ENCODE assay signal across 8 cellular contexts in genomic region chr12:120200364-120200817, GRCh38. TPM values are rescaled to one million over a fixed set of nuclear protein-coding genes. Genes with fewer than 3 reads are reported as not detected.
DNase-seq lines count a peak whose midpoint lies in the region; ATAC-seq, FAIRE-seq and TF ChIP-seq lines count a peak whose summit lies in the region.
"Not testable (repeated sequence)": the region's sequence is repeated elsewhere in the genome, so short reads cannot be mapped to it uniquely, and the experiment has no call there.

No MANE protein-coding gene starts in this region.

- peaks cover 18 to 42% (median 21%) of the 10 kb centered on the region in 3 donors for H3K4me1 Mint-ChIP-seq in naive B cell

- not testable (repeated sequence) for TF ChIP-seq POLR2A in HCT116 (IDR thresholded peaks at IDR 0.05; ENCODE audit: borderline replicate concordance, extremely low read depth, insufficient read depth, insufficient read length)

- H3K4me1 ChIP-seq in ACC112 (ENCODE audit: control insufficient read depth, insufficient read depth, low read length, unreplicated experiment) (peaks cover 37% of the 10 kb centered on the region), HCT116 (ENCODE audit: control insufficient read depth in 1 of 2, insufficient read depth in 2 of 2, low read length in 2 of 2) (peaks cover 21 to 53% of the 10 kb centered on the region in 2 experiments; a peak in 3 of 4 replicates), ectodermal cell (ENCODE audit: control insufficient read depth, insufficient read depth, low read length) (peaks cover 16% of the 10 kb centered on the region)
- not testable (repeated sequence) for H3K4me1 ChIP-seq in SJCRH30; iPS DF 6.9 (ENCODE audit: control insufficient read depth, insufficient read depth, low read length); small intestine (ENCODE audit: control insufficient read depth in 2 of 2, insufficient read depth in 1 of 2, low read depth in 1 of 2, low read length in 1 of 2)

- CTCF ChIA-PET in HCT116 (lab: Charles Lee), result interaction anchor here (1.3 to 3.2 kb wide), 7 partner anchors 20 to 113 kb away, joined by 4 to 31 read pairs (median 9); partner anchors contain the start of genes PXN, RNU4-2 and SIRT4

- H3K79me2 ChIP-seq in ACC112 (ENCODE audit: control insufficient read depth, insufficient read depth, low read length, unreplicated experiment), result peaks cover 46% of the 10 kb centered on the region
- peaks cover 49% of the 10 kb centered on the region for H3K79me2 ChIP-seq in HCT116 (ENCODE audit: insufficient read depth, low read length)

- H3K4me3 ChIP-seq in ACC112 (ENCODE audit: low read depth, low read length), result peak overlapping the region; percentile 94
- peak overlapping the region; percentile 59 to 99 for H3K4me3 ChIP-seq in HCT116 (replicated peaks in 1 of 2; ENCODE audit: low read depth in 1 of 2, low read length in 2 of 2)
- peak overlapping the region; percentile 94 for H3K4me3 ChIP-seq in SJCRH30
- H3K4me3 ChIP-seq in ectodermal cell (ENCODE audit: insufficient read depth, low read depth, low read length), result peak overlapping the region; percentile 65
- peak overlapping the region; percentile 77 for H3K4me3 ChIP-seq in iPS DF 6.9 (ENCODE audit: low read length)
- H3K4me3 ChIP-seq in small intestine (ENCODE audit: low read depth in 1 of 2, low read length in 2 of 2), result peak overlapping the region; percentile 90 to 94

- H4K20me1 ChIP-seq in HCT116 (ENCODE audit: insufficient read depth), result peaks cover 14% of the 10 kb centered on the region

- RAD21 ChIA-PET in HCT116 (lab: Charles Lee; ENCODE audit: low non-redundant PET in 1 of 2, low total read pairs in 2 of 2, uncharacterized antibody in 2 of 2, unreplicated experiment in 2 of 2), result interaction anchor here in 1 of 2 experiments (1.5 kb wide), 1 partner anchor 28 kb away, joined by 4 read pairs; no protein-coding TSS in a partner anchor

- peak overlapping the region; percentile 98 to 99 for H3K27ac Mint-ChIP-seq in activated naive CD4-positive, alpha-beta T cell treated with anti-CD3 and anti-CD28 coated beads, Interleukin-2, amount 50 U/mL, for 72 hours
- H3K27ac Mint-ChIP-seq in naive B cell, result peak overlapping the region; percentile 98 to 99 (median 98)

- not testable (repeated sequence) for H3K9me2 ChIP-seq in HCT116 (ENCODE audit: insufficient read depth)

- POLR2A ChIA-PET in HCT116 (lab: Charles Lee), result interaction anchor here (1.1 to 10.6 kb wide), 18 partner anchors 10 to 269 kb away, joined by 3 to 223 read pairs (median 19); partner anchors contain the start of genes PXN, RAB35, RNU4-1 and RNU4-2

- TSS peak; percentile 52 for BruUV-seq in HCT116 (replicated peaks; lab: Mats Ljungman, UMichigan)

- peak overlapping the region; percentile 78 for H3K27ac ChIP-seq in ACC112 (ENCODE audit: low read depth, low read length)
- peak overlapping the region; percentile 86 for H3K27ac ChIP-seq in HCT116 (ENCODE audit: low read depth, low read length)
- H3K27ac ChIP-seq in SJCRH30, result peak overlapping the region; percentile 84
- H3K27ac ChIP-seq in ectodermal cell (ENCODE audit: insufficient read depth, low read depth, low read length, poor library complexity, severe bottlenecking), result peak overlapping the region; percentile 0
- not testable (repeated sequence) for H3K27ac ChIP-seq in iPS DF 6.9 (ENCODE audit: low read length)
- H3K27ac ChIP-seq in small intestine (ENCODE audit: low read depth in 1 of 2, low read length in 1 of 2), result peak overlapping the region; percentile 75 to 93

- not testable (repeated sequence) for ATAC-seq in HCT116; activated naive CD4-positive, alpha-beta T cell treated with anti-CD3 and anti-CD28 coated beads, Interleukin-2, amount 50 U/mL, for 72 hours; naive B cell (ENCODE audit: low read depth in 2 of 2)

- not testable (repeated sequence) for H3K9me3 Mint-ChIP-seq in activated naive CD4-positive, alpha-beta T cell treated with anti-CD3 and anti-CD28 coated beads, Interleukin-2, amount 50 U/mL, for 72 hours; naive B cell

- H3K4me3 Mint-ChIP-seq in naive B cell, result peak overlapping the region; percentile 90 to 99 (median 96)

- intact Hi-C loops in HCT116 (cut with micrococcal nuclease), result loop anchor here (2.0 kb wide), 1 partner anchor 66 kb away; no protein-coding TSS in a partner anchor

- not testable (repeated sequence) for H3K27me3 ChIP-seq in ACC112 (ENCODE audit: insufficient read depth, low read length); HCT116 (ENCODE audit: insufficient read depth, low read length); SJCRH30; ectodermal cell (ENCODE audit: control insufficient read depth, insufficient read depth, low read length, poor library complexity, severe bottlenecking); iPS DF 6.9 (ENCODE audit: control insufficient read depth, insufficient read depth, low read length); small intestine (ENCODE audit: control insufficient read depth in 2 of 2, insufficient read depth in 2 of 2, low read length in 2 of 2)

- not testable (repeated sequence) for TF ChIP-seq RAD21 in HCT116 (IDR thresholded peaks at IDR 0.05; ENCODE audit: low read depth)

- H2AFZ ChIP-seq in ACC112 (ENCODE audit: low read length, unreplicated experiment); HCT116 (ENCODE audit: low read depth, low read length, poor library complexity, severe bottlenecking): not testable (repeated sequence)

- peaks cover 34 to 47% of the 10 kb centered on the region in 2 donors for H3K36me3 Mint-ChIP-seq in activated naive CD4-positive, alpha-beta T cell treated with anti-CD3 and anti-CD28 coated beads, Interleukin-2, amount 50 U/mL, for 72 hours
- H3K36me3 Mint-ChIP-seq in naive B cell, result not testable (repeated sequence)

- DNase-seq in HCT116 (ENCODE audit: low read depth, low spot score); activated naive CD4-positive, alpha-beta T cell treated with anti-CD3 and anti-CD28 coated beads, Interleukin-2, amount 50 U/mL, for 72 hours (ENCODE audit: low spot score in 2 of 2); iPS DF 6.9 (ENCODE audit: low read depth, low spot score); naive B cell: not testable (repeated sequence)
- peak in 1 of 2 experiments; percentile 18 for DNase-seq in SJCRH30
- DNase-seq in small intestine, result peak; percentile 21

- H3K36me3 ChIP-seq in ACC112 (ENCODE audit: insufficient read depth, low read length), result peaks cover 28% of the 10 kb centered on the region
- H3K36me3 ChIP-seq in HCT116 (ENCODE audit: control insufficient read depth in 1 of 2, insufficient read depth in 2 of 2, low read length in 2 of 2), result peaks cover 25 to 45% of the 10 kb centered on the region in 2 experiments
- peaks cover 50% of the 10 kb centered on the region for H3K36me3 ChIP-seq in SJCRH30
- peaks cover 35% of the 10 kb centered on the region for H3K36me3 ChIP-seq in ectodermal cell (ENCODE audit: control insufficient read depth, insufficient read depth, low read length)
- H3K36me3 ChIP-seq in iPS DF 6.9 (ENCODE audit: control insufficient read depth, insufficient read depth, low read length), result peaks cover 36% of the 10 kb centered on the region; the same call in 1 of the 2 replicates
- H3K36me3 ChIP-seq in small intestine (ENCODE audit: control insufficient read depth in 2 of 2, insufficient read depth in 2 of 2, low read length in 2 of 2), result not testable (repeated sequence)

- H3K9ac ChIP-seq in HCT116 (ENCODE audit: low read length), result peak overlapping the region; percentile 100

- not testable (repeated sequence) for H3K9me3 ChIP-seq in HCT116 (ENCODE audit: control insufficient read depth in 1 of 2, insufficient read depth in 1 of 2, low read depth in 1 of 2, low read length in 2 of 2); SJCRH30 (replicated peaks); ectodermal cell (ENCODE audit: control insufficient read depth, low read length); iPS DF 6.9 (ENCODE audit: control insufficient read depth, insufficient read depth, low read length); small intestine (ENCODE audit: control insufficient read depth, low read depth)

- peak overlapping the region; percentile 90 for H3K4me2 ChIP-seq in HCT116 (ENCODE audit: low read length)

- FAIRE-seq in small intestine (lab: Jason Lieb, UNC), result not testable (repeated sequence)

- WGBS in ectodermal cell, 2 experiments, result 2% methylated on average over 17 of the region's 17 CpGs
- no CpG with 5 or more reads among the region's 17 CpGs for WGBS in iPS DF 6.9 (ENCODE audit: insufficient coverage, insufficient read length)
- 1% methylated on average over 17 of the region's 17 CpGs for WGBS in small intestine, 3 donors

- H3K27me3 Mint-ChIP-seq in naive B cell, result not testable (repeated sequence)

- not testable (repeated sequence) for TF ChIP-seq CTCF in HCT116 (IDR thresholded peaks at IDR 0.05 in 2 of 3, conservative IDR thresholded peaks at IDR 0.05 in 1 of 3; ENCODE audit: borderline replicate concordance in 1 of 3, insufficient read depth in 1 of 3, low read depth in 2 of 3, low read length in 2 of 3)

RNA-seq across cellular contexts. Expression of gene RPLP0, which starts 0.5 kb away (rescaled TPM):
- total RNA-seq in HCT116 (2021; ENCODE audit: unreplicated experiment), result 4,123 TPM
- 6,734 and 7,674 TPM in 2 replicates for polyA plus RNA-seq in HCT116 (2012)
- 2,854 and 3,078 TPM in 2 replicates for total RNA-seq in SJCRH30 (2014; rRNA removed; shearing (Covaris generic))
- 1,000 to 10,000 TPM; 4,045 to 4,525 TPM for total RNA-seq in activated naive CD4-positive, alpha-beta T cell treated with anti-CD3 and anti-CD28 coated beads, Interleukin-2, amount 50 U/mL, for 72 hours
- 4,068 TPM for polyA plus RNA-seq in ectodermal cell (2013, experiment 1 of 4)
- polyA plus RNA-seq in ectodermal cell (2013, experiment 2 of 4), result 4,116 TPM
- 4,018 TPM for polyA plus RNA-seq in ectodermal cell (2013, experiment 3 of 4)
- 4,356 TPM for polyA plus RNA-seq in ectodermal cell (2013, experiment 4 of 4)
- polyA plus RNA-seq in naive B cell (ENCODE audit: low read depth in 6 of 6) (1,000 to 10,000 TPM; 1,332 to 2,325 (median 1,674) TPM), small intestine (1,000 to 10,000 TPM; 2,529 to 5,599 (median 4,032) TPM)

RNA-seq across cellular contexts. Expression of gene GCN1, which starts 5.9 kb away (rescaled TPM):
- total RNA-seq in HCT116 (2021; ENCODE audit: unreplicated experiment), result 184 TPM
- polyA plus RNA-seq in HCT116 (2012), result 94.9 and 100 TPM in 2 replicates
- 49.7 and 61.9 TPM in 2 replicates for total RNA-seq in SJCRH30 (2014; rRNA removed; shearing (Covaris generic))
- total RNA-seq in activated naive CD4-positive, alpha-beta T cell treated with anti-CD3 and anti-CD28 coated beads, Interleukin-2, amount 50 U/mL, for 72 hours, result 100 to 1,000 TPM; 114 to 131 TPM
- polyA plus RNA-seq in ectodermal cell (2013, experiment 1 of 4), result 65.4 TPM
- polyA plus RNA-seq in ectodermal cell (2013, experiment 2 of 4), result 79.8 TPM
- polyA plus RNA-seq in ectodermal cell (2013, experiment 3 of 4), result 55.4 TPM
- polyA plus RNA-seq in ectodermal cell (2013, experiment 4 of 4), result 59.0 TPM
- polyA plus RNA-seq in naive B cell (ENCODE audit: low read depth in 6 of 6) (10 to 100 TPM; 11.1 to 23.9 (median 18.7) TPM), small intestine (10 to 100 TPM; 12.3 to 27.9 (median 14.1) TPM)
